In genomic region chr16:1364510-1364909, GRCh38 we compare ENCODE assay signal across 29 cellular contexts.
"Had no signal": no experiment of that assay in that cellular context is flagged by ENCODE, and none has a peak within 500 bp of the region (broad histone marks: within the 10 kb centered on the region; RNA-seq: fewer than 3 reads in every experiment).

No MANE protein-coding gene starts in this region.

- DNase-seq: activated CD4-positive, alpha-beta memory T cell treated with anti-CD3 and anti-CD28 coated beads, Interleukin-2, amount 10 ng/mL, durations not matched to agents 7 days and 5 days; activated CD4-positive, alpha-beta T cell treated with anti-CD3 and anti-CD28 coated beads, Interleukin-2, amount 10 ng/mL, durations not matched to agents 7 days and 5 days; activated CD4-positive, CD25-positive, alpha-beta regulatory T cell treated with anti-CD3 and anti-CD28 coated beads, Interleukin-2, amount 50 U/mL, for 72 hours; activated CD8-positive, alpha-beta memory T cell treated with anti-CD3 and anti-CD28 coated beads, Interleukin-2, amount 50 U/mL, for 48 hours; activated naive CD4-positive, alpha-beta T cell; activated T-cell treated with anti-CD3 and anti-CD28 coated beads, Interleukin-2, amount 50 U/mL, for 4 hours; anterior cingulate cortex; dermis blood vessel endothelial cell; effector CD4-positive, alpha-beta T cell; foreskin keratinocyte; hypothalamus; immature natural killer cell; lower lobe of right lung; mesenchymal stem cell; natural killer cell; occipital lobe; spleen; stimulated activated naive CD4-positive, alpha-beta T cell; T-helper 2 cell; tibial artery had no signal

- H3K9me3 ChIP-seq: esophagus muscularis mucosa, heart left ventricle, lower lobe of right lung, psoas muscle, spleen, suprapubic skin, tibial artery had no signal

- H3K27me3 ChIP-seq: esophagus muscularis mucosa, foreskin keratinocyte, heart left ventricle, neural progenitor cell, spleen, suprapubic skin, tibial artery had no signal

- H3K36me3 ChIP-seq: neural progenitor cell had no signal

- ATAC-seq: activated T-cell treated with anti-CD3 and anti-CD28 coated beads, Interleukin-2, amount 50 U/mL, for 4 hours; foreskin keratinocyte; heart left ventricle; left lobe of liver; lower lobe of right lung; natural killer cell had no signal

- H3K4me1 ChIP-seq: esophagus muscularis mucosa, foreskin keratinocyte, heart left ventricle, lower lobe of right lung, neural progenitor cell, parathyroid adenoma, psoas muscle, suprapubic skin, tibial artery had no signal

- H2AFZ ChIP-seq: neural progenitor cell, parathyroid adenoma had no signal

- FAIRE-seq: bronchial epithelial cell, colon had no signal

- H3K9ac ChIP-seq: neural progenitor cell, parathyroid adenoma had no signal

- H3K4me2 ChIP-seq: neural progenitor cell had no signal

- H3K27ac ChIP-seq: foreskin keratinocyte, heart left ventricle, lower lobe of right lung, neural progenitor cell, parathyroid adenoma, psoas muscle, suprapubic skin, tibial artery had no signal

- H3K4me3 ChIP-seq: esophagus muscularis mucosa, heart left ventricle, lower lobe of right lung, neural progenitor cell, psoas muscle, spleen, suprapubic skin, tibial artery had no signal
